ENCODE assay signal across 8 cellular contexts in the genomic region with DNA sequence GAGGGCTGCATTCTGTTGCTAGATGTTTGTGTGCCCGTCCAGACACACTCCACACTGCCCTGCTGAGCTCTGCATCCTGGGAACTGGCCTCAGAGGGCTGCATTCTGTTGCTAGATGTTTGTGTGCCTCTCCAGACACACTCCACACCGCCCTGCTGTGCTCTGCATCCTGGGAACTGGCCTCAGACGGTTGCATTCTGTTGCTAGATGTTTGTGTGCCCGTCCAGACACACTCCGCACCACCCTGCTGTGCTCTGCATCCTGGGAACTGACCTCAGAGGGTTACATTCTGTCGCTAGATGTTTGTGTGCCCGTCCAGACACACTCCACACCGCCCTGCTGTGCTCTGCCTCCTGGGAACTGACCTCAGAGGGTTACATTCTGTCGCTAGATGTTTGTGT.
DNase-seq lines count a peak whose midpoint lies in the region; ATAC-seq and TF ChIP-seq lines count a peak whose summit lies in the region.
"Not testable (repeated sequence)": the region's sequence is repeated elsewhere in the genome, so short reads cannot be mapped to it uniquely, and the experiment has no call there.

No MANE protein-coding gene starts in this region.

- H3K14ac ChIP-seq in neuronal stem cell (ENCODE audit: low read length) = not testable (repeated sequence)

- H3K79me2 ChIP-seq in GM23338 (replicated peaks; ENCODE audit: insufficient read depth); smooth muscle cell (ENCODE audit: low read depth): not testable (repeated sequence)

- H3F3A ChIP-seq in GM23338 (replicated peaks; ENCODE audit: low read depth); smooth muscle cell (ENCODE audit: low read depth): not testable (repeated sequence)

- H2BK12ac ChIP-seq in neuronal stem cell (ENCODE audit: low read length) = not testable (repeated sequence)

- not testable (repeated sequence) for H2BK120ac ChIP-seq in neuronal stem cell (ENCODE audit: low read depth, low read length)

- H4K91ac ChIP-seq in neuronal stem cell (ENCODE audit: low read depth, low read length, poor library complexity) = not testable (repeated sequence)

- not testable (repeated sequence) for H3K36me3 Mint-ChIP-seq in GM23338 (ENCODE audit: low read depth); chondrocyte (ENCODE audit: low read depth)

- H3K4me1 Mint-ChIP-seq in GM23338 = peaks cover 31% of the 10 kb centered on the region
- H3K4me1 Mint-ChIP-seq in chondrocyte (ENCODE audit: low read depth) = peaks cover 25% of the 10 kb centered on the region

- not testable (repeated sequence) for H3K9ac ChIP-seq in neuronal stem cell (ENCODE audit: low read depth, low read length, poor library complexity); smooth muscle cell (ENCODE audit: low read depth)

- not testable (repeated sequence) for H3K18ac ChIP-seq in neuronal stem cell (ENCODE audit: low read length)

- not testable (repeated sequence) for H3K27me3 Mint-ChIP-seq in GM23338 (ENCODE audit: insufficient read depth, low read depth, poor library complexity); chondrocyte (ENCODE audit: low read depth)

- not testable (repeated sequence) for H3K79me1 ChIP-seq in neuronal stem cell (ENCODE audit: low read depth, low read length)

- H2BK15ac ChIP-seq in neuronal stem cell (ENCODE audit: low read length) = not testable (repeated sequence)

- not testable (repeated sequence) for H3K4me3 ChIP-seq in GM23338; mesodermal cell (ENCODE audit: extremely low read depth, insufficient read depth, low read length, poor library complexity, severe bottlenecking); neuronal stem cell (ENCODE audit: low read length in 2 of 2); smooth muscle cell

- not testable (repeated sequence) for H3K4ac ChIP-seq in neuronal stem cell (ENCODE audit: low read length)

- not testable (repeated sequence) for H3K9me2 ChIP-seq in GM23338 (ENCODE audit: insufficient read depth)

- H3K27ac ChIP-seq in GM23338 (ENCODE audit: low read depth); neuronal stem cell (replicated peaks; ENCODE audit: low read length); smooth muscle cell (ENCODE audit: low read depth): not testable (repeated sequence)
- H3K27ac ChIP-seq in mesodermal cell (ENCODE audit: low read depth, low read length, severe bottlenecking) = peak overlapping the region; percentile 93

- not testable (repeated sequence) for H3K27me3 ChIP-seq in GM23338 (ENCODE audit: insufficient read depth); neuronal stem cell (ENCODE audit: control insufficient read depth in 3 of 3, insufficient read depth in 3 of 3, low read depth in 1 of 3, low read length in 3 of 3); smooth muscle cell (ENCODE audit: low read depth)

- ATAC-seq in GM23338 = not testable (repeated sequence)

- H3K4me1 ChIP-seq in GM23338 (ENCODE audit: insufficient read depth); mesodermal cell (ENCODE audit: control insufficient read depth, insufficient read depth, low read length, poor library complexity, severe bottlenecking); neuronal stem cell (ENCODE audit: control insufficient read depth in 2 of 2, insufficient read depth in 1 of 2, low read depth in 1 of 2, low read length in 2 of 2); smooth muscle cell (ENCODE audit: low read depth): not testable (repeated sequence)

- H3K23ac ChIP-seq in neuronal stem cell (ENCODE audit: low read depth, low read length, poor library complexity) = not testable (repeated sequence)

- H2AFZ ChIP-seq in GM23338 = not testable (repeated sequence)
- H2AFZ ChIP-seq in neuronal stem cell (ENCODE audit: low read length) (peak overlapping the region; percentile 3), smooth muscle cell (ENCODE audit: low read depth) (peak overlapping the region; percentile 49)

- not testable (repeated sequence) for H4K8ac ChIP-seq in neuronal stem cell (ENCODE audit: low read depth, low read length)

- not testable (repeated sequence) for H4K20me1 ChIP-seq in GM23338 (replicated peaks; ENCODE audit: insufficient read depth); smooth muscle cell (ENCODE audit: low read depth)

- DNase-seq in GM23338 (ENCODE audit: low spot score) (peak; percentile 28), NCI-H748 (lab: John Stamatoyannopoulos, UW; ENCODE audit: unreplicated experiment) (peak; percentile 48), islet precursor cell (peak; percentile 72)
- peak; percentile 40 for DNase-seq in activated CD8-positive, alpha-beta memory T cell treated with anti-CD3 and anti-CD28 coated beads for 24 hours
- not testable (repeated sequence) for DNase-seq in chondrocyte (ENCODE audit: low spot score); neuronal stem cell (ENCODE audit: low spot score); smooth muscle cell (lab: John Stamatoyannopoulos, UW; ENCODE audit: unreplicated experiment)

- not testable (repeated sequence) for H3K4me2 ChIP-seq in GM23338; neuronal stem cell (ENCODE audit: insufficient read depth, low read length, poor library complexity, severe bottlenecking); smooth muscle cell

- H2AK5ac ChIP-seq in neuronal stem cell (ENCODE audit: low read depth, low read length) = not testable (repeated sequence)

- 61 to 62% methylated on average over 7 to 9 of the region's 9 CpGs for WGBS in mesodermal cell (ENCODE audit: insufficient coverage in 2 of 2), 2 experiments
- WGBS in neuronal stem cell (ENCODE audit: extremely low coverage in 2 of 2, insufficient read length in 2 of 2, insufficient replicate concordance in 1 of 2), 2 donors = no CpG with 5 or more reads among the region's 9 CpGs
- WGBS in smooth muscle cell (ENCODE audit: low lambda C conversion rate) = 49% methylated on average over 9 of the region's 9 CpGs

- not testable (repeated sequence) for TF ChIP-seq CTCF in GM23338 (conservative IDR thresholded peaks at IDR 0.05; ENCODE audit: low read depth in 2 of 2); chondrocyte (IDR thresholded peaks at IDR 0.05); smooth muscle cell (IDR thresholded peaks at IDR 0.05; ENCODE audit: borderline replicate concordance, insufficient read depth, poor library complexity, severe bottlenecking)

- not testable (repeated sequence) for H3K4me3 Mint-ChIP-seq in GM23338
- H3K4me3 Mint-ChIP-seq in chondrocyte (ENCODE audit: unreplicated experiment) = peak overlapping the region; percentile 13

- H3K9me3 Mint-ChIP-seq in GM23338 = not testable (repeated sequence)
- H3K9me3 Mint-ChIP-seq in chondrocyte (ENCODE audit: low read depth) = peaks cover 10% of the 10 kb centered on the region

- H3K27ac Mint-ChIP-seq in GM23338 (peak overlapping the region; percentile 74), chondrocyte (ENCODE audit: unreplicated experiment) (peak overlapping the region; percentile 91)

- not testable (repeated sequence) for H2BK5ac ChIP-seq in neuronal stem cell (ENCODE audit: low read length)

- not testable (repeated sequence) for H3K9me3 ChIP-seq in mesodermal cell (ENCODE audit: control insufficient read depth, low read length); neuronal stem cell (replicated peaks in 1 of 2; ENCODE audit: control insufficient read depth in 2 of 2, insufficient read depth in 1 of 2, low read depth in 1 of 2, low read length in 2 of 2); smooth muscle cell (replicated peaks; ENCODE audit: low read depth)

- not testable (repeated sequence) for H3K36me3 ChIP-seq in GM23338 (ENCODE audit: insufficient read depth); mesodermal cell (ENCODE audit: control insufficient read depth, insufficient read depth, low read length); neuronal stem cell (replicated peaks in 1 of 2; ENCODE audit: control insufficient read depth in 2 of 2, insufficient read depth in 2 of 2, low read length in 2 of 2); smooth muscle cell (ENCODE audit: low read depth)
